In the genomic region with DNA sequence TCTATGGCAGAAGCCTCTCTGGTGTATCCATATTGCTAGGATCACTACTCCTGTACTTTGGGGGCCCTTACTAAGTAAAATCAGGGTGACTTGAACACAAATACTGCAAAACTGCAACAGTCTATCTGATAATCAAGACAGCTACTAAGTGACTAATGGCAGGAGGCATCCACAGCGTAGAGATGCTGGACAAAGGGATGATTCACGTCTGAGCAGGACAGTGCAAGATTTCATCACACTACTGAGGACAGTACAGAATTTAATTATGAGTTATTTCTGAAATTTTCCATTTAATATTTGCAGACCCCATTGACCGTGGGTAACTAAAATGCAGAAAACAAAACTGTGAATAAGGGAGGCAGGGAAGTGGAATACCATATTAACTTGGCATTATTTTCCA, we compare ENCODE assay signal across 13 cellular contexts. TPM values are rescaled to one million over a fixed set of nuclear protein-coding genes. Genes with fewer than 3 reads are reported as not detected.
A peak's percentile ranks its signal among the peaks of the same experiment; 100 is the strongest.
DNase-seq lines count a peak whose midpoint lies in the region; ATAC-seq and TF ChIP-seq lines count a peak whose summit lies in the region.
"Had no signal": no experiment of that assay in that cellular context is flagged by ENCODE, and none has a peak within 500 bp of the region (broad histone marks: within the 10 kb centered on the region; RNA-seq: fewer than 3 reads in every experiment).

No MANE protein-coding gene starts in this region.

- H3K4me3 ChIP-seq in fibroblast of villous mesenchyme (ENCODE audit: low read depth, low read length) (no peak overlapping the region), skeletal muscle cell (ENCODE audit: low read depth, low read length) (no peak overlapping the region)
- H3K4me3 ChIP-seq: neural progenitor cell had no signal

- TF ChIP-seq CTCF in fibroblast of villous mesenchyme (IDR thresholded peaks at IDR 0.05; ENCODE audit: insufficient read depth, low read depth, low read length) = no peak
- TF ChIP-seq CTCF in GM13977 (IDR thresholded peaks at IDR 0.05; ENCODE audit: extremely low read depth, insufficient read depth, missing control alignments) = no peak

- in situ Hi-C loops in GM13977 (cut with MboI; ENCODE audit: low pct_unique_long_range_greater_than_20kb, low sequenced_read_pairs, unreplicated experiment) = no loop called here

- no peak for ATAC-seq in HG03045 (IDR thresholded peaks at IDR 0.05; ENCODE audit: unreplicated experiment)
- no peak for ATAC-seq in GM21529 (IDR thresholded peaks at IDR 0.05; ENCODE audit: unreplicated experiment)
- ATAC-seq: activated CD8-positive, alpha-beta T cell treated with anti-CD3 and anti-CD28 coated beads, Interleukin-2, amount 10 ng/mL, durations not matched to agents 7 days and 5 days had no signal

- peak; percentile 37 for DNase-seq in GM04503 (ENCODE audit: low read depth)
- DNase-seq in SW 1271 (lab: John Stamatoyannopoulos, UW) = peak; percentile 7 to 58
- DNase-seq in fibroblast of villous mesenchyme (ENCODE audit: low read depth) = peak; percentile 86
- peak; percentile 60 for DNase-seq in skeletal muscle cell (ENCODE audit: low read depth)
- DNase-seq in putamen (ENCODE audit: low spot score) = no peak
- no peak for DNase-seq in GM13977 (ENCODE audit: low spot score)
- DNase-seq: activated CD8-positive, alpha-beta T cell treated with anti-CD3 and anti-CD28 coated beads, Interleukin-2, amount 10 ng/mL, durations not matched to agents 7 days and 5 days; activated naive CD4-positive, alpha-beta T cell treated with anti-CD3 and anti-CD28 coated beads, Interleukin-2, amount 10 ng/mL, durations not matched to agents 7 days and 5 days; DMS79; NCI-H2227 treated with DMSO at 0.1 percent for 48 hours had no signal

RNA-seq across cellular contexts. Expression of a gene that starts 10.4 kb away (rescaled TPM):
- 29.0 and 41.9 TPM in 2 replicates for total RNA-seq in fibroblast of villous mesenchyme

RNA-seq across cellular contexts. Expression of a gene that starts 46.9 kb away (rescaled TPM):
- total RNA-seq in fibroblast of villous mesenchyme = 26.7 and 33.7 TPM in 2 replicates

Comparison
In these comparisons a context has a peak if more than half of its experiments do, and no peak if none do; other contexts are left out.
1. DNase-seq: peak in GM04503 (single experiment), SW 1271 (2 of 2), fibroblast of villous mesenchyme (single experiment) and skeletal muscle cell (single experiment); none in putamen (single experiment) and GM13977 (single experiment).